In genomic region chr12:27651201-27651600, GRCh38 we compare ENCODE assay signal across 29 cellular contexts. TPM values are rescaled to one million over a fixed set of nuclear protein-coding genes. Genes with fewer than 3 reads are reported as not detected.
A peak's percentile ranks its signal among the peaks of the same experiment; 100 is the strongest.
DNase-seq lines count a peak whose midpoint lies in the region; ATAC-seq and TF ChIP-seq lines count a peak whose summit lies in the region.
"Had no signal": no experiment of that assay in that cellular context is flagged by ENCODE, and none has a peak within 500 bp of the region (broad histone marks: within the 10 kb centered on the region; RNA-seq: fewer than 3 reads in every experiment).

No MANE protein-coding gene starts in this region.

- H3K27me3 ChIP-seq in spleen (replicated peaks in 1 of 7): no peaks in the 10 kb centered on the region
- H3K27me3 ChIP-seq: BLaER1, heart left ventricle had no signal

- H3K36me3 ChIP-seq in spleen: peaks cover 0 to 13% (median 0%) of the 10 kb centered on the region in 6 donors

- H3K4me3 ChIP-seq in epithelial cell of esophagus (ENCODE audit: low read length) (no peak overlapping the region), spleen (no peak overlapping the region)
- H3K4me3 ChIP-seq: BLaER1, GM23338, heart left ventricle, SK-N-MC had no signal

- H3K27ac ChIP-seq in RWPE1: no peak overlapping the region
- no peak overlapping the region for H3K27ac ChIP-seq in spleen
- H3K27ac ChIP-seq: BLaER1, SK-N-MC had no signal

- intact Hi-C loops in spleen (cut with DNase I; ENCODE audit: low total_unique reads): loop anchor here (5.0 kb wide), 1 partner anchor 214 kb away; no protein-coding TSS in a partner anchor

- no peak for ATAC-seq in GM18498 (IDR thresholded peaks at IDR 0.05; ENCODE audit: unreplicated experiment)
- ATAC-seq: activated T-helper 17 cell treated with anti-CD3 and anti-CD28 coated beads, Interleukin-2, amount 50 U/mL, for 72 hours; GM23338; heart left ventricle; natural killer cell; stimulated activated effector memory CD8-positive, alpha-beta T cell treated with anti-CD3 and anti-CD28 coated beads, Interleukin-12 subunit alpha, Interleukin-12 subunit beta, amount 100 ng/mL, for 72 hours had no signal

- DNase-seq in EH (ENCODE audit: low read depth) (peak; percentile 42), OCI-M1 (lab: John Stamatoyannopoulos, UW) (peak; percentile 8), epithelial cell of esophagus (ENCODE audit: low read depth) (peak; percentile 52), myocyte (ENCODE audit: low read depth) (peak; percentile 14), RWPE1 (ENCODE audit: low spot score) (no peak), NCI-H146 (lab: John Stamatoyannopoulos, UW) (no peak), spleen (no peak)
- DNase-seq: ACHN; activated CD4-positive, alpha-beta memory T cell treated with anti-CD3 and anti-CD28 coated beads for 36 hours; activated CD4-positive, alpha-beta T cell treated with anti-CD3 and anti-CD28 coated beads for 1 hour; activated naive CD4-positive, alpha-beta T cell treated with anti-CD3 and anti-CD28 coated beads, Interleukin-2, amount 50 U/mL, for 16 hours; amniotic stem cell; DMS153; foreskin melanocyte; GDM1; heart left ventricle; midbrain; natural killer cell; NCI-H1048; NCI-H1694 treated with DMSO at 0.1 percent for 48 hours; NCI-H82; RPMI8226; T-helper 2 cell had no signal

- H3K4me1 ChIP-seq in spleen: peaks cover 0 to 16% (median 0%) of the 10 kb centered on the region in 6 donors
- H3K4me1 ChIP-seq: BLaER1 had no signal

- TF ChIP-seq POLR2A in spleen (IDR thresholded peaks at IDR 0.05): no peak

- WGBS in spleen, 5 donors: 90 to 100% (median 95%) methylated on average over 1 of the region's 1 CpG

- CTCF ChIA-PET in RWPE1 (lab: Yijun Ruan, JAX): no interaction called here

- no peak for TF ChIP-seq CTCF in epithelial cell of esophagus (IDR thresholded peaks at IDR 0.05; ENCODE audit: insufficient read depth, low read depth, low read length, missing control alignments)
- TF ChIP-seq CTCF in RWPE1 (conservative IDR thresholded peaks at IDR 0.05; ENCODE audit: low read depth): no peak
- no peak for TF ChIP-seq CTCF in spleen (IDR thresholded peaks at IDR 0.05 in 8 of 11, conservative IDR thresholded peaks at IDR 0.05 in 3 of 11)

- H3K9me3 ChIP-seq in spleen: no peaks in the 10 kb centered on the region
- H3K9me3 ChIP-seq: BLaER1, heart left ventricle had no signal

- POLR2A ChIA-PET in RWPE1 (lab: Yijun Ruan, JAX; ENCODE audit: low non-redundant PET): no interaction called here

RNA-seq across cellular contexts. Expression of gene REP15, which starts 45.0 kb away (rescaled TPM):
- total RNA-seq in myocyte (0.99 and 2.8 TPM in 2 replicates), spleen (1 to 10 TPM; 1.4 to 5.4 (median 4.2) TPM)
- polyA plus RNA-seq in myocyte (2012): 1.6 TPM
- 1 to 10 TPM in 2 of 3 donors, under 1 TPM in 1; 0.89 to 1.8 (median 1.1) TPM for polyA plus RNA-seq in spleen
- total RNA-seq: natural killer cell had no signal

RNA-seq across cellular contexts. Expression of gene MRPS35, which starts 59.4 kb away (rescaled TPM):
- 68.7 and 79.4 TPM in 2 replicates for total RNA-seq in myocyte
- 28.1 TPM for polyA plus RNA-seq in myocyte (2012)
- 10 to 100 TPM; 23.9 to 40.8 (median 28.8) TPM for total RNA-seq in spleen
- polyA plus RNA-seq in spleen: 10 to 100 TPM; 20.5 to 33.1 (median 28.3) TPM

Comparison
In these comparisons a context has a peak if more than half of its experiments do, and no peak if none do; other contexts are left out.
1. DNase-seq: peak in EH (single experiment), OCI-M1 (single experiment), epithelial cell of esophagus (single experiment) and myocyte (single experiment); none in RWPE1 (single experiment), NCI-H146 (single experiment) and spleen (single experiment).